Comparison of ENCODE assay signal across 1 cellular context in genomic region chr9:2620876-2621677, GRCh38.
TF ChIP-seq lines count a peak whose summit lies in the region.

No MANE protein-coding gene starts in this region.

TF ChIP-seq in HepG2, 621 proteins besides CTCF, POLR2A, EP300 and RAD21 (continued from another document and continues in another):
- TF ChIP-seq MTERF4 (CRISPR knock-in tag; IDR thresholded peaks at IDR 0.05) (no peak), ZNF235 (CRISPR knock-in tag; IDR thresholded peaks at IDR 0.05; ENCODE audit: borderline replicate concordance) (no peak), POLR2AphosphoS5 (IDR thresholded peaks at IDR 0.05; ENCODE audit: low read depth, low read length) (no peak), DPF2 (CRISPR knock-in tag; IDR thresholded peaks at IDR 0.05; ENCODE audit: borderline replicate concordance, low read depth) (no peak), ZFX (CRISPR knock-in tag; IDR thresholded peaks at IDR 0.05; ENCODE audit: low read depth) (no peak), ZSCAN25 (CRISPR knock-in tag; IDR thresholded peaks at IDR 0.05) (no peak), ZNF816 (CRISPR knock-in tag; IDR thresholded peaks at IDR 0.05; ENCODE audit: borderline replicate concordance) (no peak), FOSL1 (CRISPR knock-in tag; IDR thresholded peaks at IDR 0.05; ENCODE audit: borderline replicate concordance) (no peak), HINFP (CRISPR knock-in tag; IDR thresholded peaks at IDR 0.05; ENCODE audit: low read depth) (no peak), ELF1 (CRISPR knock-in tag; IDR thresholded peaks at IDR 0.05) (peak; percentile 51; the same call in 1 of the 2 replicates), TFDP1 (CRISPR knock-in tag; IDR thresholded peaks at IDR 0.05; ENCODE audit: borderline replicate concordance) (peak; percentile 56; the same call in 1 of the 2 replicates), XBP1 (CRISPR knock-in tag; IDR thresholded peaks at IDR 0.05) (no peak), SMC3 (IDR thresholded peaks at IDR 0.05; ENCODE audit: low read length) (no peak), BCL3 (CRISPR knock-in tag; IDR thresholded peaks at IDR 0.05) (no peak), ZNF510 (CRISPR knock-in tag; IDR thresholded peaks at IDR 0.05; ENCODE audit: low read depth) (no peak), ZFP62 (CRISPR knock-in tag; IDR thresholded peaks at IDR 0.05) (no peak), NCOR1 (IDR thresholded peaks at IDR 0.05; ENCODE audit: borderline replicate concordance, low read length) (no peak), ZNF577 (CRISPR knock-in tag; IDR thresholded peaks at IDR 0.05; ENCODE audit: borderline replicate concordance, low read depth) (no peak), MLLT10 (CRISPR knock-in tag; IDR thresholded peaks at IDR 0.05) (no peak), THAP11 (CRISPR knock-in tag; IDR thresholded peaks at IDR 0.05) (peak; percentile 65), ARHGAP35 (CRISPR knock-in tag; IDR thresholded peaks at IDR 0.05; ENCODE audit: borderline replicate concordance) (no peak), POLR2G (IDR thresholded peaks at IDR 0.05; ENCODE audit: low read depth, low read length) (peak; percentile 44), RXRB (CRISPR knock-in tag; IDR thresholded peaks at IDR 0.05; ENCODE audit: borderline replicate concordance) (no peak), ZNF781 (CRISPR knock-in tag; IDR thresholded peaks at IDR 0.05; ENCODE audit: borderline replicate concordance, not compliant biosample characterization) (peak; percentile 36), GZF1 (CRISPR knock-in tag; IDR thresholded peaks at IDR 0.05) (no peak), ZNF225 (CRISPR knock-in tag; IDR thresholded peaks at IDR 0.05) (peak; percentile 86), KMT2B (CRISPR knock-in tag; IDR thresholded peaks at IDR 0.05) (no peak), ATF4 (CRISPR knock-in tag; IDR thresholded peaks at IDR 0.05) (peak in 1 of 2 experiments; percentile 99; a peak in 2 of 4 replicates), RNF219 (CRISPR knock-in tag; IDR thresholded peaks at IDR 0.05) (no peak), AFF4 (CRISPR knock-in tag; IDR thresholded peaks at IDR 0.05) (no peak), ZBTB7B (CRISPR knock-in tag; IDR thresholded peaks at IDR 0.05) (no peak), ARNT2 (CRISPR knock-in tag; IDR thresholded peaks at IDR 0.05; ENCODE audit: low read depth) (peak; percentile 38; the same call in 1 of the 2 replicates), SAP130 (CRISPR knock-in tag; IDR thresholded peaks at IDR 0.05; ENCODE audit: low read depth) (peak; percentile 34; the same call in 1 of the 2 replicates), THAP9 (CRISPR knock-in tag; IDR thresholded peaks at IDR 0.05; ENCODE audit: borderline replicate concordance) (no peak), HIVEP1 (CRISPR knock-in tag; IDR thresholded peaks at IDR 0.05) (0 out of 2 replicates have a peak, but pooled peaks have one; percentile 27), GPN1 (CRISPR knock-in tag; IDR thresholded peaks at IDR 0.05; ENCODE audit: borderline replicate concordance) (no peak), TMF1 (CRISPR knock-in tag; IDR thresholded peaks at IDR 0.05; ENCODE audit: low read depth) (no peak), ZSCAN9 (CRISPR knock-in tag; IDR thresholded peaks at IDR 0.05; ENCODE audit: borderline replicate concordance) (peak; percentile 21; the same call in 1 of the 2 replicates), RELA (CRISPR knock-in tag; IDR thresholded peaks at IDR 0.05) (no peak), IRX3 (CRISPR knock-in tag; IDR thresholded peaks at IDR 0.05; ENCODE audit: borderline replicate concordance, low read depth) (no peak), CEBPB (IDR thresholded peaks at IDR 0.05; ENCODE audit: borderline replicate concordance, low read depth, low read length) (peak; percentile 40; the same call in 1 of the 2 replicates), ZFYVE20 (CRISPR knock-in tag; IDR thresholded peaks at IDR 0.05; ENCODE audit: borderline replicate concordance, low read depth) (no peak), GRHL1 (CRISPR knock-in tag; conservative IDR thresholded peaks at IDR 0.05) (no peak), NCOA2 (CRISPR knock-in tag; IDR thresholded peaks at IDR 0.05) (no peak; the same call in 1 of the 2 replicates), ZNF567 (CRISPR knock-in tag; IDR thresholded peaks at IDR 0.05; ENCODE audit: borderline replicate concordance) (0 out of 2 replicates have a peak, but pooled peaks have one; percentile 57), ERF (CRISPR knock-in tag; IDR thresholded peaks at IDR 0.05) (0 out of 2 replicates have a peak, but pooled peaks have one; percentile 16), HDAC2 (CRISPR knock-in tag; IDR thresholded peaks at IDR 0.05) (no peak), SPEN (CRISPR knock-in tag; IDR thresholded peaks at IDR 0.05; ENCODE audit: low read depth) (no peak), ZNF10 (CRISPR knock-in tag; IDR thresholded peaks at IDR 0.05; ENCODE audit: borderline replicate concordance, low read depth) (no peak)
